19 cellular contexts compared by ENCODE assay signal in the genomic region with DNA sequence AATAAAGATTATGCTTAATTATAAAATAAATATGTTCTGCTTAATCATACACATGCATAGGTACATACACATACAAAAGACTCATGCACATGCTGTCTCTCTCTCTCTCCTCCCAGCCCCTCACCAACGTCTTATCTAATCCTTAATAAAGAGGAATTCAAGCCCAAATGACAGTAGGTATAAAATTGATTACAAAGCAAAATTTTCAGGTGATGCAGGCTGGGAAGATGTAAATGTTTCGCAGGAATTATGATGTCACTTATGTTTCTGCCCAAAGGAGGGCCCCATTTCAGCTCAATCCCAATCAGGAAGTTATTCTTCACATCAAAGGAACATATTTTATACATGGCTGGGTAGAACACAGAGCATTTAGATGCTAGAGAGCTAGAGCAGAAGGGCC.
DNase-seq lines count a peak whose midpoint lies in the region; ATAC-seq, FAIRE-seq and TF ChIP-seq lines count a peak whose summit lies in the region.
"Had no signal": no experiment of that assay in that cellular context is flagged by ENCODE, and none has a peak within 500 bp of the region (broad histone marks: within the 10 kb centered on the region; RNA-seq: fewer than 3 reads in every experiment).

No MANE protein-coding gene starts in this region.

- no peaks in the 10 kb centered on the region for H3K79me1 ChIP-seq in IMR-90 (ENCODE audit: low read depth in 1 of 2, low read length in 2 of 2)

- FAIRE-seq in A549 (lab: Jason Lieb, UNC) (no peak), K562 (lab: Jason Lieb, UNC) (no peak), HTR-8/SVneo (lab: Jason Lieb, UNC) (no peak)
- FAIRE-seq: A204.1, D721Med, G401.6, GM12891 had no signal

- in situ Hi-C loops in IMR-90 (cut with MboI; ENCODE audit: low sequenced_read_pairs) (no loop called here), K562 (cut with MboI) (no loop called here)

- TF ChIP-seq POLR2A in A549 (IDR thresholded peaks at IDR 0.05; ENCODE audit: low read length) (no peak), IMR-90 (IDR thresholded peaks at IDR 0.05; ENCODE audit: low read depth, low read length) (no peak), K562 (conservative IDR thresholded peaks at IDR 0.05) (no peak)

- H3K56ac ChIP-seq in IMR-90 (ENCODE audit: extremely low read depth, insufficient read depth, low read length), result no peak overlapping the region

- H3K18ac ChIP-seq in IMR-90 (ENCODE audit: low read depth, low read length), result no peak overlapping the region

- no peak overlapping the region for H4K8ac ChIP-seq in IMR-90 (ENCODE audit: low read depth in 2 of 2, low read length in 2 of 2)

- peaks cover 2% of the 10 kb centered on the region; the same call in 1 of the 3 replicates for H3K9me3 ChIP-seq in A549
- peaks cover 3% of the 10 kb centered on the region; the same call in 1 of the 2 replicates for H3K9me3 ChIP-seq in IMR-90 (ENCODE audit: control insufficient read depth, insufficient read depth, low read length)
- H3K9me3 ChIP-seq in K562 (replicated peaks; ENCODE audit: control insufficient read depth, insufficient read depth, low read depth, low read length), result no peaks in the 10 kb centered on the region; the same call in 1 of the 2 replicates
- H3K9me3 ChIP-seq: Caco-2 had no signal

- H3K27ac ChIP-seq in A549 (no peak overlapping the region), IMR-90 (ENCODE audit: insufficient read depth, low read length) (no peak overlapping the region), K562 (ENCODE audit: extremely low read depth, low read depth, low read length) (no peak overlapping the region)
- H3K27ac ChIP-seq: BLaER1 treated with 17β-estradiol and CSF1 and Interleukin-3, amounts not matched to agents 10 nM and 100 nM; C4-2B had no signal

- POLR2A ChIA-PET in A549 (lab: Yijun Ruan, JAX) (no interaction called here), IMR-90 (lab: Charles Lee; ENCODE audit: unreplicated experiment) (no interaction called here), K562 (lab: Yijun Ruan, JAX) (no interaction called here)

- no peak overlapping the region for H4K5ac ChIP-seq in IMR-90 (ENCODE audit: low read depth, low read length)

- intact Hi-C loops in IMR-90 (cut with micrococcal nuclease) (no loop called here), K562 (cut with micrococcal nuclease) (no loop called here)

- no peak overlapping the region for H3K23ac ChIP-seq in IMR-90 (ENCODE audit: low read depth, low read length)

- H3K27me3 ChIP-seq in IMR-90 (ENCODE audit: control insufficient read depth, insufficient read depth, low read length) (no peaks in the 10 kb centered on the region), K562 (ENCODE audit: control insufficient read depth in 2 of 2, insufficient read depth in 2 of 2, low read length in 2 of 2) (no peaks in the 10 kb centered on the region)
- H3K27me3 ChIP-seq: BLaER1 treated with 17β-estradiol and CSF1 and Interleukin-3, amounts not matched to agents 10 nM and 100 nM had no signal

- no peaks in the 10 kb centered on the region for H3K4me1 ChIP-seq in A549
- H3K4me1 ChIP-seq in IMR-90 (ENCODE audit: control insufficient read depth, insufficient read depth, low read length), result no peaks in the 10 kb centered on the region
- H3K4me1 ChIP-seq in K562 (replicated peaks in 1 of 2; ENCODE audit: control insufficient read depth in 2 of 2, insufficient read depth in 2 of 2, low read length in 2 of 2), result no peaks in the 10 kb centered on the region
- H3K4me1 ChIP-seq: BLaER1 treated with 17β-estradiol and CSF1 and Interleukin-3, amounts not matched to agents 10 nM and 100 nM; Caco-2 had no signal

- H4K91ac ChIP-seq in IMR-90 (ENCODE audit: insufficient read depth, low read depth, low read length), result no peak overlapping the region

- H2BK5ac ChIP-seq in IMR-90 (ENCODE audit: low read depth, low read length, poor library complexity, severe bottlenecking), result no peak overlapping the region

- H3K36me3 ChIP-seq in IMR-90 (ENCODE audit: control insufficient read depth, insufficient read depth, low read length), result no peaks in the 10 kb centered on the region
- no peaks in the 10 kb centered on the region for H3K36me3 ChIP-seq in K562 (ENCODE audit: control insufficient read depth, insufficient read depth, low read length)
- H3K36me3 ChIP-seq: BLaER1 treated with 17β-estradiol and CSF1 and Interleukin-3, amounts not matched to agents 10 nM and 100 nM had no signal

- dilution Hi-C loops in IMR-90 (cut with HindIII; ENCODE audit: low sequenced_read_pairs, unreplicated experiment), result no loop called here

- BruUV-seq in IMR-90 (replicated peaks; lab: Mats Ljungman, UMichigan) (no TSS peak), K562 (replicated peaks; lab: Mats Ljungman, UMichigan) (no TSS peak)

- H3K4ac ChIP-seq in IMR-90 (ENCODE audit: low read depth, low read length), result no peak overlapping the region

- CTCF ChIA-PET in A549 (lab: Yijun Ruan, JAX) (no interaction called here), IMR-90 (lab: Yijun Ruan, JAX) (no interaction called here), K562 (lab: Yijun Ruan, JAX; ENCODE audit: low intra/inter-chr PET ratio) (no interaction called here)

- H2BK15ac ChIP-seq in IMR-90 (ENCODE audit: low read depth, low read length), result no peak overlapping the region

- no peak overlapping the region for H2BK20ac ChIP-seq in IMR-90 (ENCODE audit: low read depth, low read length)

- H2AK5ac ChIP-seq in IMR-90 (ENCODE audit: low read depth, low read length), result no peak overlapping the region

- ATAC-seq in A549 (no peak), IMR-90 (ENCODE audit: low read depth) (no peak), K562 (no peak)
- ATAC-seq: CD8-positive, alpha-beta T cell had no signal

- H3K9ac ChIP-seq in IMR-90 (ENCODE audit: low read depth, low read length), result no peak overlapping the region
- no peak overlapping the region for H3K9ac ChIP-seq in K562 (ENCODE audit: insufficient read depth in 1 of 2, low read depth in 2 of 2, low read length in 2 of 2)
- H3K9ac ChIP-seq: BLaER1 treated with 17β-estradiol and CSF1 and Interleukin-3, amounts not matched to agents 10 nM and 100 nM had no signal

- no peak for TF ChIP-seq RAD21 in A549 (conservative IDR thresholded peaks at IDR 0.05 in 1 of 2, IDR thresholded peaks at IDR 0.05 in 1 of 2)
- TF ChIP-seq RAD21 in IMR-90 (IDR thresholded peaks at IDR 0.05; ENCODE audit: low read length), result no peak
- TF ChIP-seq RAD21 in K562 (CRISPR knock-in tag; conservative IDR thresholded peaks at IDR 0.05 in 1 of 2, IDR thresholded peaks at IDR 0.05 in 1 of 2), result no peak

- WGBS in A549 (ENCODE audit: missing lambda C conversion rate), result 28% methylated on average over 2 of the region's 2 CpGs
- no CpG with 5 or more reads among the region's 2 CpGs for WGBS in IMR-90 (ENCODE audit: extremely low coverage in 2 of 2, insufficient read length in 1 of 2), 2 experiments
- WGBS in K562 (ENCODE audit: insufficient coverage, low coverage, missing lambda C conversion rate), result 0% methylated on average over 2 of the region's 2 CpGs

- no peaks in the 10 kb centered on the region for H3K9me1 ChIP-seq in IMR-90 (ENCODE audit: insufficient read depth, low read length)
- H3K9me1 ChIP-seq in K562 (ENCODE audit: control insufficient read depth, insufficient read depth, low read length), result no peaks in the 10 kb centered on the region

- H3K4me3 ChIP-seq in A549 (no peak overlapping the region), IMR-90 (ENCODE audit: insufficient read depth, low read depth, low read length) (no peak overlapping the region), K562 (no peak overlapping the region)
- H3K4me3 ChIP-seq: BLaER1 treated with 17β-estradiol and CSF1 and Interleukin-3, amounts not matched to agents 10 nM and 100 nM had no signal

- no peak overlapping the region for H2AK9ac ChIP-seq in IMR-90 (replicated peaks; ENCODE audit: low read depth, low read length, poor library complexity)

- no peak for DNase-seq in A549 (ENCODE audit: low read depth in 1 of 2, low spot score in 1 of 2)
- DNase-seq in IMR-90, result no peak
- DNase-seq in K562 (ENCODE audit: extremely low read depth in 1 of 4, low spot score in 3 of 4), result no peak
- no peak for DNase-seq in HCEC 1CT
- DNase-seq in HTR-8/SVneo (ENCODE audit: insufficient read length, low spot score), result no peak
- DNase-seq: 8988T; AML-193; Caco-2; Calu3; CD4-positive, alpha-beta T cell; CD8-positive, alpha-beta T cell; DMS79 treated with DMSO at 0.1 percent for 48 hours; GF-D8 had no signal

- no peak overlapping the region for H2BK120ac ChIP-seq in IMR-90 (ENCODE audit: low read depth, low read length)

- H3K79me2 ChIP-seq in K562 (ENCODE audit: control insufficient read depth, insufficient read depth, low read length), result no peaks in the 10 kb centered on the region

- no peak for TF ChIP-seq CTCF in A549 (IDR thresholded peaks at IDR 0.05)
- TF ChIP-seq CTCF in IMR-90 (conservative IDR thresholded peaks at IDR 0.05; ENCODE audit: low read depth, low read length), result no peak
- TF ChIP-seq CTCF in K562 (IDR thresholded peaks at IDR 0.05 in 2 of 3, conservative IDR thresholded peaks at IDR 0.05 in 1 of 3; ENCODE audit: insufficient read depth in 2 of 3, low read depth in 1 of 3, low read length in 3 of 3), result no peak

- H3K4me2 ChIP-seq in A549 (no peak overlapping the region), IMR-90 (ENCODE audit: low read depth, low read length) (no peak overlapping the region), K562 (ENCODE audit: insufficient read depth, low read length) (no peak overlapping the region)
- H3K4me2 ChIP-seq: BLaER1 treated with 17β-estradiol and CSF1 and Interleukin-3, amounts not matched to agents 10 nM and 100 nM had no signal

- H3K14ac ChIP-seq in IMR-90 (replicated peaks; ENCODE audit: low read depth, low read length), result no peak overlapping the region

- H4K20me1 ChIP-seq in IMR-90 (ENCODE audit: insufficient read depth, low read length) (no peaks in the 10 kb centered on the region), K562 (replicated peaks; ENCODE audit: control insufficient read depth, insufficient read depth, low read length) (no peaks in the 10 kb centered on the region)
- H4K20me1 ChIP-seq: BLaER1 treated with 17β-estradiol and CSF1 and Interleukin-3, amounts not matched to agents 10 nM and 100 nM had no signal

- TF ChIP-seq EP300 in A549 (IDR thresholded peaks at IDR 0.05) (no peak), K562 (IDR thresholded peaks at IDR 0.05; ENCODE audit: low read length) (no peak)

- no peak overlapping the region for H2AFZ ChIP-seq in IMR-90 (replicated peaks; ENCODE audit: low read length, poor library complexity)
- no peak overlapping the region for H2AFZ ChIP-seq in K562 (ENCODE audit: low read depth, low read length)

TF ChIP-seq in A549, 52 proteins besides CTCF, POLR2A, EP300 and RAD21:
- TF ChIP-seq MAFK (IDR thresholded peaks at IDR 0.05; ENCODE audit: partially characterized antibody) (peak; percentile 45), SMC3 (IDR thresholded peaks at IDR 0.05) (no peak)

TF ChIP-seq in IMR-90, 13 proteins besides CTCF, POLR2A, EP300 and RAD21 (continues in another document):
- no peak for TF ChIP-seq MAZ (IDR thresholded peaks at IDR 0.05; ENCODE audit: borderline replicate concordance, low read depth, low read length)
- no peak for TF ChIP-seq MXI1 (IDR thresholded peaks at IDR 0.05; ENCODE audit: borderline replicate concordance, low read depth, low read length)

TF ChIP-seq in K562, 482 proteins besides CTCF, POLR2A, EP300 and RAD21 (continues in another document):
- no peak for TF ChIP-seq ZNF75A (CRISPR knock-in tag; IDR thresholded peaks at IDR 0.05)
- TF ChIP-seq MAFF (IDR thresholded peaks at IDR 0.05; ENCODE audit: low read length), result 0 out of 2 replicates have a peak, but pooled peaks have one; percentile 14
- peak; percentile 46; the same call in 1 of the 2 replicates for TF ChIP-seq ZNF316 (IDR thresholded peaks at IDR 0.05)
